In genomic region chr16:30609002-30609927, GRCh38 we compare ENCODE assay signal across 8 cellular contexts. TPM values are rescaled to one million over a fixed set of nuclear protein-coding genes. Genes with fewer than 3 reads are reported as not detected.
DNase-seq lines count a peak whose midpoint lies in the region; ATAC-seq, FAIRE-seq and TF ChIP-seq lines count a peak whose summit lies in the region.

No MANE protein-coding gene starts in this region.

- peak overlapping the region; percentile 76 for H3K4me3 ChIP-seq in neuron (ENCODE audit: low read length)
- H3K4me3 ChIP-seq in vagina: peak overlapping the region; percentile 83 to 87

- intact Hi-C loops in vagina (cut with DNase I): no loop called here

- H2AFZ ChIP-seq in neuron (ENCODE audit: low read depth, low read length): peak overlapping the region; percentile 66

- no peak for TF ChIP-seq POLR2A in vagina (IDR thresholded peaks at IDR 0.05)

- no peaks in the 10 kb centered on the region for H3K27me3 ChIP-seq in neuron (ENCODE audit: insufficient read depth, low read length)
- no peaks in the 10 kb centered on the region for H3K27me3 ChIP-seq in vagina

- no peak for FAIRE-seq in frontal cortex (lab: Jason Lieb, UNC)

- H3K36me3 ChIP-seq in neuron (ENCODE audit: insufficient read depth, low read length): peaks cover 37% of the 10 kb centered on the region
- H3K36me3 ChIP-seq in vagina: peaks cover 0 to 35% of the 10 kb centered on the region in 2 donors

- peak overlapping the region; percentile 83 for H3K27ac ChIP-seq in vagina

- TF ChIP-seq CTCF in vagina (IDR thresholded peaks at IDR 0.05): no peak

- DNase-seq in NCI-H1436 (lab: John Stamatoyannopoulos, UW) (peak; percentile 5), NCI-H1436 treated with DMSO at 0.1 percent for 48 hours (lab: John Stamatoyannopoulos, UW) (no peak), NCI-H345 (lab: John Stamatoyannopoulos, UW) (peak; percentile 44), frontal cortex (ENCODE audit: low spot score in 2 of 2) (peak; percentile 52 to 54), vagina (ENCODE audit: extremely low spot score in 2 of 2) (no peak)
- peak; percentile 41 for DNase-seq in activated effector memory CD4-positive, alpha-beta T cell treated with Interleukin-2 at 50 U/mL for 16 hours

- H3K9me3 ChIP-seq in neuron (ENCODE audit: low read length): no peaks in the 10 kb centered on the region
- no peaks in the 10 kb centered on the region for H3K9me3 ChIP-seq in vagina

- H3K4me1 ChIP-seq in neuron (ENCODE audit: insufficient read depth, low read length) (peaks cover 9% of the 10 kb centered on the region), vagina (peaks cover 24% of the 10 kb centered on the region)

- peak; percentile 40 for ATAC-seq in HG02759 (IDR thresholded peaks at IDR 0.05; ENCODE audit: unreplicated experiment)

RNA-seq across cellular contexts. Expression of gene ZNF689, which starts 0.9 kb away (rescaled TPM):
- total RNA-seq in frontal cortex (9.0 TPM), vagina (7.6 TPM)

RNA-seq across cellular contexts. Expression of gene ZNF785, which starts 23.8 kb away (rescaled TPM):
- 18.3 TPM for total RNA-seq in frontal cortex
- total RNA-seq in vagina: 21.6 TPM

RNA-seq across cellular contexts. Expression of gene ZNF688, which starts 37.8 kb away (rescaled TPM):
- total RNA-seq in frontal cortex: 7.3 TPM
- 20.1 TPM for total RNA-seq in vagina

RNA-seq across cellular contexts. Expression of gene PRR14, which starts 41.5 kb away (rescaled TPM):
- total RNA-seq in frontal cortex (7.3 TPM), vagina (60.4 TPM)

RNA-seq across cellular contexts. Expression of gene FBRS, which starts 49.0 kb away (rescaled TPM):
- total RNA-seq in frontal cortex (8.2 TPM), vagina (28.7 TPM)

Comparison
In these comparisons a context has a peak if more than half of its experiments do, and no peak if none do; other contexts are left out.
1. DNase-seq: peak in NCI-H1436 (single experiment), NCI-H345 (single experiment), activated effector memory CD4-positive, alpha-beta T cell treated with Interleukin-2 at 50 U/mL for 16 hours (single experiment) and frontal cortex (2 of 2); none in NCI-H1436 treated with DMSO at 0.1 percent for 48 hours (single experiment) and vagina (0 of 2).